ENCODE assay signal across 17 cellular contexts in the genomic region with DNA sequence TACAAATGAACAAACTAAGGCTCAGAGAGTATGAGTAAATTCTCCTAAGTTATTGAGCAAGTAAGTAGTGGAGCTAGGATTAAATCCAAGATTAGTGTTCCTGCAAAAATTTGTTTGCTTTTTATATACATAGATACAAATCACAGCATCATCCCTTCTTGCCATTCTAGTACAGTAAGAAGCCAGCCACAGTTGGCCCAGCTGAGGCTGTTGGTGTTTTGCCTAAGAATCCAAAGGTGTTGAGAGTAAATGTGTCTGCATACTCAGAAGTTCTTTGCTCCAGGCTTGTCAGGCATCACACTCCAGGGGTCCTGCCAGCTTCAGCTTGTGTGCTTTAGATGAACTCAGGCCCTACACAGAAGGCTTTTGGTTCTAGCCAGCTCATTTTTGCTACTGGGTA.
DNase-seq lines count a peak whose midpoint lies in the region; ATAC-seq and TF ChIP-seq lines count a peak whose summit lies in the region.
"Had no signal": no experiment of that assay in that cellular context is flagged by ENCODE, and none has a peak within 500 bp of the region (broad histone marks: within the 10 kb centered on the region; RNA-seq: fewer than 3 reads in every experiment).

No MANE protein-coding gene starts in this region.

- dilution Hi-C loops in IMR-90 (cut with HindIII; ENCODE audit: low sequenced_read_pairs, unreplicated experiment), result no loop called here

- intact Hi-C loops in IMR-90 (cut with micrococcal nuclease), result no loop called here

- CTCF ChIA-PET in IMR-90 (lab: Yijun Ruan, JAX), result interaction anchor here (0.6 to 1.6 kb wide), 4 partner anchors 12 to 413 kb away, joined by 3 to 5 read pairs (median 4); no protein-coding TSS in a partner anchor

- no peak overlapping the region for H3K9ac ChIP-seq in GM23248
- H3K9ac ChIP-seq in IMR-90 (ENCODE audit: low read depth, low read length), result no peak overlapping the region

- no peak for TF ChIP-seq CTCF in IMR-90 (conservative IDR thresholded peaks at IDR 0.05; ENCODE audit: low read depth, low read length)

- H3K4ac ChIP-seq in IMR-90 (ENCODE audit: low read depth, low read length), result no peak overlapping the region

- H4K8ac ChIP-seq in IMR-90 (ENCODE audit: low read depth in 2 of 2, low read length in 2 of 2), result no peak overlapping the region

- peak; percentile 42 for DNase-seq in GM23248
- DNase-seq in IMR-90, result no peak
- DNase-seq in fibroblast of peridontal ligament (ENCODE audit: extremely low read depth), result peak; percentile 16
- no peak for DNase-seq in medulla oblongata (ENCODE audit: extremely low spot score)
- no peak for DNase-seq in DMS53 (lab: John Stamatoyannopoulos, UW)
- DNase-seq: ACHN; AML-193; Caco-2; CD4-positive, alpha-beta T cell; DMS79; GOT3; H7 had no signal

- no peak overlapping the region for H3K27ac ChIP-seq in GM23248
- no peak overlapping the region for H3K27ac ChIP-seq in IMR-90 (ENCODE audit: insufficient read depth, low read length)
- H3K27ac ChIP-seq: C4-2B, HL-60 had no signal

- no peak overlapping the region for H2BK5ac ChIP-seq in IMR-90 (ENCODE audit: low read depth, low read length, poor library complexity, severe bottlenecking)

- H3K27me3 ChIP-seq in GM23248 (replicated peaks; ENCODE audit: insufficient read depth) (no peaks in the 10 kb centered on the region), IMR-90 (ENCODE audit: control insufficient read depth, insufficient read depth, low read length) (no peaks in the 10 kb centered on the region)

- no peak overlapping the region for H3K23ac ChIP-seq in IMR-90 (ENCODE audit: low read depth, low read length)

- TF ChIP-seq RAD21 in IMR-90 (IDR thresholded peaks at IDR 0.05; ENCODE audit: low read length), result no peak

- no peaks in the 10 kb centered on the region for H3K79me2 ChIP-seq in GM23248 (ENCODE audit: insufficient read depth)

- no peak overlapping the region for H3K56ac ChIP-seq in IMR-90 (ENCODE audit: extremely low read depth, insufficient read depth, low read length)

- H2BK120ac ChIP-seq in IMR-90 (ENCODE audit: low read depth, low read length), result no peak overlapping the region

- BruUV-seq in IMR-90 (replicated peaks; lab: Mats Ljungman, UMichigan), result no TSS peak

- no peak overlapping the region for H2AK9ac ChIP-seq in IMR-90 (replicated peaks; ENCODE audit: low read depth, low read length, poor library complexity)

- no peak overlapping the region for H2BK20ac ChIP-seq in IMR-90 (ENCODE audit: low read depth, low read length)

- H2AFZ ChIP-seq in GM23248, result no peak overlapping the region
- no peak overlapping the region for H2AFZ ChIP-seq in IMR-90 (replicated peaks; ENCODE audit: low read length, poor library complexity)

- no peaks in the 10 kb centered on the region for H3K9me3 ChIP-seq in GM23248 (ENCODE audit: low read depth)
- peaks cover 2% of the 10 kb centered on the region; the same call in 1 of the 2 replicates for H3K9me3 ChIP-seq in IMR-90 (ENCODE audit: control insufficient read depth, insufficient read depth, low read length)
- H3K9me3 ChIP-seq: Caco-2 had no signal

- H3K79me1 ChIP-seq in IMR-90 (ENCODE audit: low read depth in 1 of 2, low read length in 2 of 2), result no peaks in the 10 kb centered on the region

- no peak overlapping the region for H4K91ac ChIP-seq in IMR-90 (ENCODE audit: insufficient read depth, low read depth, low read length)

- H3F3A ChIP-seq in GM23248 (ENCODE audit: insufficient read depth), result 0 out of 2 replicates have a peak, but pooled peaks cover 6% of the 10 kb centered on the region

- no peak overlapping the region for H3K18ac ChIP-seq in IMR-90 (ENCODE audit: low read depth, low read length)

- H4K5ac ChIP-seq in IMR-90 (ENCODE audit: low read depth, low read length), result no peak overlapping the region

- H3K4me3 ChIP-seq in GM23248 (no peak overlapping the region), IMR-90 (ENCODE audit: insufficient read depth, low read depth, low read length) (no peak overlapping the region)
- H3K4me3 ChIP-seq: K562 had no signal

- POLR2A ChIA-PET in IMR-90 (lab: Charles Lee; ENCODE audit: unreplicated experiment), result interaction anchor here (0.6 kb wide), 1 partner anchor 644 kb away, joined by 5 read pairs; no protein-coding TSS in a partner anchor

- no peak overlapping the region for H2AK5ac ChIP-seq in IMR-90 (ENCODE audit: low read depth, low read length)

- no peak for TF ChIP-seq POLR2A in IMR-90 (IDR thresholded peaks at IDR 0.05; ENCODE audit: low read depth, low read length)

- ATAC-seq in IMR-90 (ENCODE audit: low read depth), result peak; percentile 71
- no peak for ATAC-seq in GM18873 (IDR thresholded peaks at IDR 0.05; ENCODE audit: low FRiP score, unreplicated experiment)
- ATAC-seq in HG03139 (IDR thresholded peaks at IDR 0.05; ENCODE audit: unreplicated experiment), result no peak
- ATAC-seq: K562 had no signal

- H3K9me1 ChIP-seq in IMR-90 (ENCODE audit: insufficient read depth, low read length), result no peaks in the 10 kb centered on the region; the same call in 1 of the 2 replicates

- H4K20me1 ChIP-seq in GM23248 (ENCODE audit: insufficient read depth) (no peaks in the 10 kb centered on the region), IMR-90 (ENCODE audit: insufficient read depth, low read length) (no peaks in the 10 kb centered on the region)

- H3K4me2 ChIP-seq in GM23248 (ENCODE audit: unreplicated experiment) (no peak overlapping the region), IMR-90 (ENCODE audit: low read depth, low read length) (no peak overlapping the region)

- peak overlapping the region; percentile 18; the same call in 1 of the 2 replicates for H3K14ac ChIP-seq in IMR-90 (replicated peaks; ENCODE audit: low read depth, low read length)

- no peaks in the 10 kb centered on the region for H3K36me3 ChIP-seq in GM23248 (ENCODE audit: low read depth)
- no peaks in the 10 kb centered on the region for H3K36me3 ChIP-seq in IMR-90 (ENCODE audit: control insufficient read depth, insufficient read depth, low read length)

- H2BK15ac ChIP-seq in IMR-90 (ENCODE audit: low read depth, low read length), result 0 out of 3 replicates have a peak overlapping the region, but pooled peaks have one; percentile 27

- H3K4me1 ChIP-seq in GM23248 (ENCODE audit: insufficient read depth) (peaks cover 6% of the 10 kb centered on the region; the same call in 1 of the 2 replicates), IMR-90 (ENCODE audit: control insufficient read depth, insufficient read depth, low read length) (peaks cover 4% of the 10 kb centered on the region; the same call in 1 of the 2 replicates)
- H3K4me1 ChIP-seq: Caco-2 had no signal

- no peaks in the 10 kb centered on the region for H3K9me2 ChIP-seq in GM23248 (ENCODE audit: insufficient read depth)

- in situ Hi-C loops in GM23248 (cut with MboI), result no loop called here
- in situ Hi-C loops in IMR-90 (cut with MboI; ENCODE audit: low sequenced_read_pairs), result no loop called here

TF ChIP-seq in IMR-90, 13 proteins besides CTCF, POLR2A, EP300 and RAD21:
- TF ChIP-seq RCOR1 (IDR thresholded peaks at IDR 0.05; ENCODE audit: insufficient replicate concordance, low read length) (no peak), MAZ (IDR thresholded peaks at IDR 0.05; ENCODE audit: borderline replicate concordance, low read depth, low read length) (no peak), MXI1 (IDR thresholded peaks at IDR 0.05; ENCODE audit: borderline replicate concordance, low read depth, low read length) (no peak), CHD1 (IDR thresholded peaks at IDR 0.05; ENCODE audit: low read depth, low read length) (no peak), CEBPB (IDR thresholded peaks at IDR 0.05; ENCODE audit: low read depth, low read length) (no peak), FOS (IDR thresholded peaks at IDR 0.05; ENCODE audit: low read depth, low read length) (no peak), MAFK (IDR thresholded peaks at IDR 0.05; ENCODE audit: low read depth, low read length) (no peak), BHLHE40 (IDR thresholded peaks at IDR 0.05; ENCODE audit: low read depth, low read length) (no peak), ELK1 (IDR thresholded peaks at IDR 0.05; ENCODE audit: borderline replicate concordance, low read depth, low read length) (no peak), SMC3 (IDR thresholded peaks at IDR 0.05; ENCODE audit: low read depth, low read length) (no peak), NFE2L2 (IDR thresholded peaks at IDR 0.05; ENCODE audit: low read depth, low read length) (no peak), RFX5 (IDR thresholded peaks at IDR 0.05; ENCODE audit: low read depth, low read length) (no peak)
- TF ChIP-seq, protein P1, sequence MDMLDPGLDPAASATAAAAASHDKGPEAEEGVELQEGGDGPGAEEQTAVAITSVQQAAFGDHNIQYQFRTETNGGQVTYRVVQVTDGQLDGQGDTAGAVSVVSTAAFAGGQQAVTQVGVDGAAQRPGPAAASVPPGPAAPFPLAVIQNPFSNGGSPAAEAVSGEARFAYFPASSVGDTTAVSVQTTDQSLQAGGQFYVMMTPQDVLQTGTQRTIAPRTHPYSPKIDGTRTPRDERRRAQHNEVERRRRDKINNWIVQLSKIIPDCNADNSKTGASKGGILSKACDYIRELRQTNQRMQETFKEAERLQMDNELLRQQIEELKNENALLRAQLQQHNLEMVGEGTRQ (IDR thresholded peaks at IDR 0.05; ENCODE audit: low read depth, low read length), result no peak

Comparison
In these comparisons a context has a peak if more than half of its experiments do, and no peak if none do; other contexts are left out.
1. DNase-seq: peak in GM23248 (single experiment) and fibroblast of peridontal ligament (single experiment); none in IMR-90 (single experiment), medulla oblongata (single experiment) and DMS53 (single experiment).